In genomic region chr1:53073899-53074311, GRCh38 we compare ENCODE assay signal across 1 cellular context.
TF ChIP-seq lines count a peak whose summit lies in the region.

No MANE protein-coding gene starts in this region.

TF ChIP-seq in K562, 482 proteins besides CTCF, POLR2A, EP300 and RAD21:
- TF ChIP-seq ZNF133 (CRISPR knock-in tag; IDR thresholded peaks at IDR 0.05) = no peak
- no peak for TF ChIP-seq NCOA4 (IDR thresholded peaks at IDR 0.05; ENCODE audit: partially characterized antibody)
- TF ChIP-seq ZNF551 (CRISPR knock-in tag; IDR thresholded peaks at IDR 0.05) = no peak
- TF ChIP-seq ZNF12 (CRISPR knock-in tag; IDR thresholded peaks at IDR 0.05) = no peak
- TF ChIP-seq ZNF518B (CRISPR knock-in tag; IDR thresholded peaks at IDR 0.05) = no peak
- TF ChIP-seq SIN3B (IDR thresholded peaks at IDR 0.05; ENCODE audit: low read depth) = no peak
